ENCODE assay signal across 24 cellular contexts in genomic region chr4:47619691-47620090, GRCh38.
DNase-seq lines count a peak whose midpoint lies in the region; ATAC-seq and TF ChIP-seq lines count a peak whose summit lies in the region.
"Had no signal": no experiment of that assay in that cellular context is flagged by ENCODE, and none has a peak within 500 bp of the region (broad histone marks: within the 10 kb centered on the region; RNA-seq: fewer than 3 reads in every experiment).

No MANE protein-coding gene starts in this region.

- POLR2A ChIA-PET in activated naive CD8-positive, alpha-beta T cell treated with anti-CD3 and anti-CD28 coated beads, Interleukin-2, amount 10 ng/mL, durations not matched to agents 7 days and 5 days (lab: Charles Lee), result no interaction called here

- H3K4me3 ChIP-seq in vagina, result no peak overlapping the region
- H3K4me3 ChIP-seq: A549, BLaER1, GM12878 had no signal

- peaks cover 1% of the 10 kb centered on the region for H3K9me3 Mint-ChIP-seq in activated naive CD8-positive, alpha-beta T cell treated with anti-CD3 and anti-CD28 coated beads, Interleukin-2, amount 10 ng/mL, durations not matched to agents 7 days and 5 days
- H3K9me3 Mint-ChIP-seq in activated naive CD8-positive, alpha-beta T cell treated with anti-CD3 and anti-CD28 coated beads, Interleukin-2, amount 50 U/mL, for 24 hours, result peaks cover 5% of the 10 kb centered on the region
- H3K9me3 Mint-ChIP-seq: CD4-positive, CD25-positive, alpha-beta regulatory T cell had no signal

- H3K36me3 Mint-ChIP-seq in activated naive CD8-positive, alpha-beta T cell treated with anti-CD3 and anti-CD28 coated beads, Interleukin-2, amount 10 ng/mL, durations not matched to agents 7 days and 5 days, result no peaks in the 10 kb centered on the region
- no peaks in the 10 kb centered on the region for H3K36me3 Mint-ChIP-seq in activated naive CD8-positive, alpha-beta T cell treated with anti-CD3 and anti-CD28 coated beads, Interleukin-2, amount 50 U/mL, for 24 hours (ENCODE audit: low read depth)
- H3K36me3 Mint-ChIP-seq: CD14-positive monocyte; CD4-positive, alpha-beta memory T cell; CD4-positive, CD25-positive, alpha-beta regulatory T cell had no signal

- TF ChIP-seq CTCF in vagina (IDR thresholded peaks at IDR 0.05), result no peak

- no peak for ATAC-seq in activated naive CD8-positive, alpha-beta T cell treated with anti-CD3 and anti-CD28 coated beads, Interleukin-2, amount 10 ng/mL, durations not matched to agents 7 days and 5 days (ENCODE audit: low read depth)
- ATAC-seq in activated naive CD8-positive, alpha-beta T cell treated with anti-CD3 and anti-CD28 coated beads, Interleukin-2, amount 50 U/mL, for 24 hours, result no peak
- ATAC-seq in left ventricle myocardium superior (peak; percentile 55), left cardiac atrium (no peak)
- ATAC-seq: A549, GM12878 had no signal

- H3K27me3 ChIP-seq in vagina, result no peaks in the 10 kb centered on the region
- H3K27me3 ChIP-seq: BE2C, BLaER1 had no signal

- H3K4me1 ChIP-seq in vagina, result no peaks in the 10 kb centered on the region
- H3K4me1 ChIP-seq: A549, BLaER1 had no signal

- intact Hi-C loops in left ventricle myocardium superior (cut with micrococcal nuclease) (no loop called here), left cardiac atrium (cut with DNase I) (no loop called here), vagina (cut with DNase I) (no loop called here)

- no peak for DNase-seq in activated naive CD8-positive, alpha-beta T cell treated with anti-CD3 and anti-CD28 coated beads, Interleukin-2, amount 10 ng/mL, durations not matched to agents 7 days and 5 days
- DNase-seq in activated naive CD8-positive, alpha-beta T cell treated with anti-CD3 and anti-CD28 coated beads, Interleukin-2, amount 50 U/mL, for 24 hours, result no peak
- DNase-seq in left ventricle myocardium superior (no peak), left cardiac atrium (no peak), vagina (ENCODE audit: extremely low spot score in 2 of 2) (no peak), kidney glomerular epithelial cell (lab: John Stamatoyannopoulos, UW) (no peak)
- DNase-seq: BE2C; C1 segment of cervical spinal cord; CD4-positive, alpha-beta memory T cell; CD4-positive, CD25-positive, alpha-beta regulatory T cell; CD8-positive, alpha-beta memory T cell; COR-L47; DMS 273 treated with DMSO at 0.1 percent for 48 hours; DMS153; DMS53; DMS79; DND-41; EL; GDM1 had no signal

- H3K27ac ChIP-seq in vagina, result peak overlapping the region; percentile 12
- H3K27ac ChIP-seq: 22Rv1, A549, BLaER1 had no signal

- TF ChIP-seq POLR2A in vagina (IDR thresholded peaks at IDR 0.05), result no peak

- H3K4me3 Mint-ChIP-seq in activated naive CD8-positive, alpha-beta T cell treated with anti-CD3 and anti-CD28 coated beads, Interleukin-2, amount 10 ng/mL, durations not matched to agents 7 days and 5 days, result no peak overlapping the region
- H3K4me3 Mint-ChIP-seq in activated naive CD8-positive, alpha-beta T cell treated with anti-CD3 and anti-CD28 coated beads, Interleukin-2, amount 50 U/mL, for 24 hours, result no peak overlapping the region
- H3K4me3 Mint-ChIP-seq: CD14-positive monocyte; CD4-positive, alpha-beta memory T cell; CD4-positive, CD25-positive, alpha-beta regulatory T cell; CD8-positive, alpha-beta memory T cell had no signal

- H3K36me3 ChIP-seq in vagina, result no peaks in the 10 kb centered on the region
- H3K36me3 ChIP-seq: BE2C, BLaER1 had no signal

- H3K27me3 Mint-ChIP-seq in activated naive CD8-positive, alpha-beta T cell treated with anti-CD3 and anti-CD28 coated beads, Interleukin-2, amount 10 ng/mL, durations not matched to agents 7 days and 5 days, result no peaks in the 10 kb centered on the region
- H3K27me3 Mint-ChIP-seq in activated naive CD8-positive, alpha-beta T cell treated with anti-CD3 and anti-CD28 coated beads, Interleukin-2, amount 50 U/mL, for 24 hours, result no peaks in the 10 kb centered on the region
- H3K27me3 Mint-ChIP-seq: CD4-positive, CD25-positive, alpha-beta regulatory T cell had no signal

- no peaks in the 10 kb centered on the region for H3K9me3 ChIP-seq in vagina
- H3K9me3 ChIP-seq: A549, BE2C, BLaER1 had no signal

- no peaks in the 10 kb centered on the region for H3K4me1 Mint-ChIP-seq in activated naive CD8-positive, alpha-beta T cell treated with anti-CD3 and anti-CD28 coated beads, Interleukin-2, amount 10 ng/mL, durations not matched to agents 7 days and 5 days
- no peaks in the 10 kb centered on the region for H3K4me1 Mint-ChIP-seq in activated naive CD8-positive, alpha-beta T cell treated with anti-CD3 and anti-CD28 coated beads, Interleukin-2, amount 50 U/mL, for 24 hours
- H3K4me1 Mint-ChIP-seq: CD14-positive monocyte; CD4-positive, alpha-beta memory T cell; CD4-positive, CD25-positive, alpha-beta regulatory T cell; CD8-positive, alpha-beta memory T cell had no signal

- peak overlapping the region; percentile 4 for H3K27ac Mint-ChIP-seq in activated naive CD8-positive, alpha-beta T cell treated with anti-CD3 and anti-CD28 coated beads, Interleukin-2, amount 10 ng/mL, durations not matched to agents 7 days and 5 days
- H3K27ac Mint-ChIP-seq in activated naive CD8-positive, alpha-beta T cell treated with anti-CD3 and anti-CD28 coated beads, Interleukin-2, amount 50 U/mL, for 24 hours, result no peak overlapping the region
- H3K27ac Mint-ChIP-seq: CD14-positive monocyte; CD4-positive, alpha-beta memory T cell; CD4-positive, CD25-positive, alpha-beta regulatory T cell; CD8-positive, alpha-beta memory T cell had no signal
